Comparison of ENCODE assay signal across 22 cellular contexts in genomic region chr22:40406063-40406890, GRCh38. TPM values are rescaled to one million over a fixed set of nuclear protein-coding genes. Genes with fewer than 3 reads are reported as not detected.
DNase-seq lines count a peak whose midpoint lies in the region; ATAC-seq and TF ChIP-seq lines count a peak whose summit lies in the region.
"Had no signal": no experiment of that assay in that cellular context is flagged by ENCODE, and none has a peak within 500 bp of the region (broad histone marks: within the 10 kb centered on the region; RNA-seq: fewer than 3 reads in every experiment).

No MANE protein-coding gene starts in this region.

- H3K27ac Mint-ChIP-seq in activated B cell treated with CpG ODN at 0.5 μM for 24 hours: no peak overlapping the region
- H3K27ac Mint-ChIP-seq: CD8-positive, alpha-beta T cell had no signal

- no peaks in the 10 kb centered on the region for H3K27me3 Mint-ChIP-seq in activated B cell treated with CpG ODN at 0.5 μM for 24 hours

- WGBS in spleen, 5 donors: 93 to 97% (median 96%) methylated on average over 24 to 31 of the region's 31 CpGs
- 92% methylated on average over 31 of the region's 31 CpGs for WGBS in prostate gland

- peak overlapping the region; percentile 8 for H3K4me2 ChIP-seq in Karpas-422 (ENCODE audit: low read depth, low read length, poor library complexity, severe bottlenecking)
- H3K4me2 ChIP-seq: KMS-11, PC-9 had no signal

- no peak overlapping the region for H3K4me3 ChIP-seq in Karpas-422 (ENCODE audit: low read length)
- H3K4me3 ChIP-seq in spleen: no peak overlapping the region
- H3K4me3 ChIP-seq in prostate gland: no peak overlapping the region
- H3K4me3 ChIP-seq: PC-9 had no signal

- no peaks in the 10 kb centered on the region for H3K9me3 Mint-ChIP-seq in activated B cell treated with CpG ODN at 0.5 μM for 24 hours
- H3K9me3 Mint-ChIP-seq: CD8-positive, alpha-beta T cell had no signal

- POLR2A ChIA-PET in activated B cell treated with CpG ODN at 0.5 μM for 24 hours (lab: Charles Lee): interaction anchor here (0.5 to 1.5 kb wide), 5 partner anchors 9 to 218 kb away, joined by 3 to 7 read pairs (median 4); no protein-coding TSS in a partner anchor

- no peaks in the 10 kb centered on the region for H4K20me1 ChIP-seq in Karpas-422 (ENCODE audit: insufficient read depth, low read depth, low read length)

- TF ChIP-seq POLR2A in spleen (IDR thresholded peaks at IDR 0.05) (no peak), prostate gland (IDR thresholded peaks at IDR 0.05) (no peak)

- H3K79me2 ChIP-seq in Karpas-422 (ENCODE audit: low read length): peaks cover 6% of the 10 kb centered on the region; the same call in 1 of the 2 replicates

- H2AFZ ChIP-seq in Karpas-422 (ENCODE audit: low read length): no peak overlapping the region
- H2AFZ ChIP-seq: PC-9 had no signal

- no peaks in the 10 kb centered on the region for H3K9me2 ChIP-seq in Karpas-422 (replicated peaks; ENCODE audit: insufficient read depth, low read length)

- H3K36me3 ChIP-seq in Karpas-422 (ENCODE audit: insufficient read depth, low read length): peaks cover 47% of the 10 kb centered on the region
- H3K36me3 ChIP-seq in spleen: peaks cover 0 to 98% (median 85%) of the 10 kb centered on the region in 6 donors
- peaks cover 8 to 60% of the 10 kb centered on the region in 2 donors for H3K36me3 ChIP-seq in prostate gland

- no peak for ATAC-seq in activated B cell treated with CpG ODN at 0.5 μM for 24 hours (ENCODE audit: low read depth)
- ATAC-seq: CD8-positive, alpha-beta T cell had no signal

- H3K4me3 Mint-ChIP-seq in activated B cell treated with CpG ODN at 0.5 μM for 24 hours: no peak overlapping the region
- H3K4me3 Mint-ChIP-seq: CD8-positive, alpha-beta T cell had no signal

- peaks cover 26% of the 10 kb centered on the region for H3K4me1 Mint-ChIP-seq in activated B cell treated with CpG ODN at 0.5 μM for 24 hours

- peaks cover 90% of the 10 kb centered on the region for H3K4me1 ChIP-seq in Karpas-422 (ENCODE audit: low read length)
- H3K4me1 ChIP-seq in spleen: peaks cover 8 to 41% (median 17%) of the 10 kb centered on the region in 6 donors
- no peaks in the 10 kb centered on the region for H3K4me1 ChIP-seq in prostate gland (replicated peaks)

- H3K9me3 ChIP-seq in Karpas-422 (ENCODE audit: low read length) (no peaks in the 10 kb centered on the region), spleen (no peaks in the 10 kb centered on the region), prostate gland (no peaks in the 10 kb centered on the region)

- DNase-seq in Karpas-422 (no peak), activated B cell treated with CpG ODN at 0.5 μM for 24 hours (peak; percentile 10), mesenteric fat pad (ENCODE audit: low spot score) (peak; percentile 87), spleen (peak; percentile 74), GM03348 (ENCODE audit: low spot score) (no peak), DMS79 treated with DMSO at 0.1 percent for 48 hours (lab: John Stamatoyannopoulos, UW) (no peak), prostate gland (ENCODE audit: low spot score) (no peak)
- no peak for DNase-seq in effector CD8-positive, alpha-beta T cell (lab: John Stamatoyannopoulos, UW)
- DNase-seq: CD8-positive, alpha-beta T cell; DMS 273 treated with DMSO at 0.1 percent for 48 hours; DMS79; GF-D8; NCI-H1048; NCI-H1417 treated with DMSO at 0.1 percent for 48 hours; NCI-H1694 treated with DMSO at 0.1 percent for 48 hours; NCI-H2081; NCI-H2227 treated with DMSO at 0.1 percent for 48 hours; NCI-H526 treated with DMSO at 0.1 percent for 48 hours; PC-9; RPMI8226; SHP77 treated with DMSO at 0.1 percent for 48 hours had no signal

- CTCF ChIA-PET in activated B cell treated with CpG ODN at 0.5 μM for 24 hours (lab: Charles Lee): no interaction called here

- TF ChIP-seq CTCF in activated B cell treated with CpG ODN at 0.5 μM for 24 hours (IDR thresholded peaks at IDR 0.05) (no peak), spleen (IDR thresholded peaks at IDR 0.05 in 8 of 11, conservative IDR thresholded peaks at IDR 0.05 in 3 of 11) (no peak), prostate gland (IDR thresholded peaks at IDR 0.05) (no peak)

- intact Hi-C loops in activated B cell treated with CpG ODN at 0.5 μM for 24 hours (cut with micrococcal nuclease): no loop called here
- intact Hi-C loops in spleen (cut with DNase I; ENCODE audit: low total_unique reads): no loop called here
- intact Hi-C loops in prostate gland (cut with DNase I): no loop called here

- H3K27me3 ChIP-seq in Karpas-422 (ENCODE audit: low read length): no peaks in the 10 kb centered on the region
- no peaks in the 10 kb centered on the region for H3K27me3 ChIP-seq in spleen (replicated peaks in 1 of 7)
- no peaks in the 10 kb centered on the region for H3K27me3 ChIP-seq in prostate gland (replicated peaks; ENCODE audit: insufficient read depth)

- H3K36me3 Mint-ChIP-seq in activated B cell treated with CpG ODN at 0.5 μM for 24 hours (ENCODE audit: low read depth): peaks cover 88% of the 10 kb centered on the region

- H3K9ac ChIP-seq in Karpas-422 (ENCODE audit: low read length): peak overlapping the region; percentile 38
- H3K9ac ChIP-seq: KMS-11 had no signal

- H3K27ac ChIP-seq in Karpas-422 (ENCODE audit: low read length) (peak overlapping the region; percentile 98), spleen (no peak overlapping the region), prostate gland (no peak overlapping the region)
- H3K27ac ChIP-seq: KMS-11, PC-9 had no signal

RNA-seq across cellular contexts. Expression of gene SGSM3, which starts 35.9 kb away (rescaled TPM):
- total RNA-seq in Karpas-422 (2014; rRNA removed; shearing (Covaris generic); ENCODE audit: low replicate concordance): 108 and 251 TPM in 2 replicates
- 111 and 123 TPM in 2 replicates for total RNA-seq in activated B cell treated with CpG ODN at 0.5 μM for 24 hours
- total RNA-seq in mesenteric fat pad: 38.6 TPM
- 10 to 100 TPM; 56.3 to 99.3 (median 88.2) TPM for total RNA-seq in spleen
- 100 to 1,000 TPM; 100 to 176 (median 161) TPM for polyA plus RNA-seq in spleen
- 100 to 1,000 TPM; 148 to 155 TPM for total RNA-seq in prostate gland

RNA-seq across cellular contexts. Expression of gene ADSL, which starts 60.0 kb away (rescaled TPM):
- 165 and 188 TPM in 2 replicates for total RNA-seq in Karpas-422 (2014; rRNA removed; shearing (Covaris generic); ENCODE audit: low replicate concordance)
- total RNA-seq in activated B cell treated with CpG ODN at 0.5 μM for 24 hours: 102 and 109 TPM in 2 replicates
- 55.1 TPM for total RNA-seq in mesenteric fat pad
- 10 to 100 TPM; 40.4 to 77.7 (median 55.0) TPM for total RNA-seq in spleen
- polyA plus RNA-seq in spleen: 10 to 100 TPM; 39.1 to 52.5 (median 43.3) TPM
- 10 to 100 TPM; 63.9 to 64.5 TPM for total RNA-seq in prostate gland

Comparison
In these comparisons a context has a peak if more than half of its experiments do, and no peak if none do; other contexts are left out.
1. DNase-seq: peak in activated B cell treated with CpG ODN at 0.5 μM for 24 hours (single experiment), mesenteric fat pad (single experiment) and spleen (single experiment); none in Karpas-422 (single experiment), GM03348 (single experiment), DMS79 treated with DMSO at 0.1 percent for 48 hours (single experiment), effector CD8-positive, alpha-beta T cell (single experiment) and prostate gland (single experiment).